Comparison of ENCODE assay signal across 8 cellular contexts in the genomic region with DNA sequence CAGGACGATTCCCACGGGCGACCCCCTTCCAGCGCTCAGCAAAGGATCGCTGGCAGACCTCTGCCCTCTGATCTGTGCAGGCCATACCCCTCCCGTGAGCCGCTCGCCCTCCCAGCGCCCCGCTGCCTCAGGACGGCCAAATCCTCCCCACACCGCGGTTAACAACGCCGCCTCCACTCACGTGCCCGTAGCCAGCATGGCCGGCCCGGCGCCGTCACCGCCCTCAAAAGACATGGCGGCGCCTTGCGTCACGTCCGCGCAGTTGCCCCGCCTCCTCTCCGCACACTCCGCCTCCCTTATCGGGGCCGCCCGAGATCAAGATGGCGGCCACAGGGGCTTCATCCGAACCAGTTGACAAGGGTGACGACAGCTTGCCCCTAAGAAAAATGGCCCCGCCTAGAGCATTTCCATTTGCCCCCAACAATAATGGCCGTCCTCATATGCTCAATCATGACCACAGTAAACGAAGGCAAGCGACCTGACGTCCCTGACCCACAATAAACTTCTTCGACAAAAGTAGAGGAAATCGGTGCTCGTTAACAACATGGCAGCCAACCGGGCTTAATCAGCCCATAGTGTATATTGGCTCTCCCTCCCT. TPM values are rescaled to one million over a fixed set of nuclear protein-coding genes. Genes with fewer than 3 reads are reported as not detected.
DNase-seq lines count a peak whose midpoint lies in the region; ATAC-seq and TF ChIP-seq lines count a peak whose summit lies in the region.

No MANE protein-coding gene starts in this region.

- peak overlapping the region; percentile 83 for H3K4me3 ChIP-seq in BJ (ENCODE audit: low read depth, low read length)
- peak overlapping the region; percentile 88 to 93 (median 89) for H3K4me3 ChIP-seq in liver (ENCODE audit: low read depth in 1 of 3, low read length in 3 of 3)

- peak; percentile 49 for ATAC-seq in GM19324 (IDR thresholded peaks at IDR 0.05; ENCODE audit: low FRiP score, unreplicated experiment)
- peak; percentile 33 for ATAC-seq in HG03457 (IDR thresholded peaks at IDR 0.05; ENCODE audit: unreplicated experiment)

- no peak overlapping the region for H3K4me3 Mint-ChIP-seq in activated CD4-positive, alpha-beta T cell treated with anti-CD3 and anti-CD28 coated beads, Interleukin-2, amount 10 ng/mL, durations not matched to agents 24 days and 14 days

- intact Hi-C loops in activated CD4-positive, alpha-beta T cell treated with anti-CD3 and anti-CD28 coated beads, Interleukin-2, amount 10 ng/mL, durations not matched to agents 24 days and 14 days (cut with micrococcal nuclease): loop anchor here (1.0 to 10.0 kb wide), 13 partner anchors 7 to 1239 kb away; a partner anchor contains a TSS

- CTCF ChIA-PET in BJ (lab: Yijun Ruan, JAX): interaction anchor here (0.8 to 1.1 kb wide), 2 partner anchors 9 to 26 kb away, joined by 3 read pairs; no protein-coding TSS in a partner anchor

- peaks cover 2 to 37% (median 23%) of the 10 kb centered on the region in 4 donors for H3K4me1 ChIP-seq in liver (ENCODE audit: control insufficient read depth in 4 of 4, insufficient read depth in 4 of 4, low read length in 3 of 4)

- DNase-seq in BJ (ENCODE audit: low read depth) (peak; percentile 91), NCI-H526 (lab: John Stamatoyannopoulos, UW) (peak; percentile 96 to 99), dedifferentiated amniotic fluid mesenchymal stem cell (ENCODE audit: extremely low spot score) (peak; percentile 98)
- DNase-seq in activated CD4-positive, alpha-beta T cell treated with anti-CD3 and anti-CD28 coated beads, Interleukin-2, amount 10 ng/mL, durations not matched to agents 24 days and 14 days: peak; percentile 100
- DNase-seq in stimulated activated CD4-positive, alpha-beta T cell treated with anti-CD3 and anti-CD28 coated beads, Interleukin-4, amount 100 ng/mL, for 24 hours: peak; percentile 97

- H3K4me1 Mint-ChIP-seq in activated CD4-positive, alpha-beta T cell treated with anti-CD3 and anti-CD28 coated beads, Interleukin-2, amount 10 ng/mL, durations not matched to agents 24 days and 14 days: peaks cover 29% of the 10 kb centered on the region

- H3K36me3 ChIP-seq in BJ (ENCODE audit: control insufficient read depth, insufficient read depth, low read length) (peaks cover 14% of the 10 kb centered on the region), liver (ENCODE audit: control insufficient read depth in 4 of 4, insufficient read depth in 3 of 4, low read depth in 1 of 4, low read length in 3 of 4) (peaks cover 9 to 19% (median 15%) of the 10 kb centered on the region in 4 donors)

- TF ChIP-seq CTCF in BJ (IDR thresholded peaks at IDR 0.05; ENCODE audit: insufficient read depth, low read depth, low read length) (no peak), liver (IDR thresholded peaks at IDR 0.05; ENCODE audit: low read depth, low read length, missing input control) (no peak)

- H3K27ac Mint-ChIP-seq in activated CD4-positive, alpha-beta T cell treated with anti-CD3 and anti-CD28 coated beads, Interleukin-2, amount 10 ng/mL, durations not matched to agents 24 days and 14 days: no peak overlapping the region

- H3K27me3 ChIP-seq in BJ (ENCODE audit: control insufficient read depth, insufficient read depth, low read length) (no peaks in the 10 kb centered on the region), liver (ENCODE audit: control insufficient read depth in 4 of 4, insufficient read depth in 4 of 4, low read length in 3 of 4) (no peaks in the 10 kb centered on the region)

- peaks cover 23% of the 10 kb centered on the region for H3K36me3 Mint-ChIP-seq in activated CD4-positive, alpha-beta T cell treated with anti-CD3 and anti-CD28 coated beads, Interleukin-2, amount 10 ng/mL, durations not matched to agents 24 days and 14 days (ENCODE audit: low read depth)

- no peaks in the 10 kb centered on the region for H3K27me3 Mint-ChIP-seq in activated CD4-positive, alpha-beta T cell treated with anti-CD3 and anti-CD28 coated beads, Interleukin-2, amount 10 ng/mL, durations not matched to agents 24 days and 14 days

- under 1% methylated on average over 46 of the region's 46 CpGs for WGBS in liver

- H3K9me3 Mint-ChIP-seq in activated CD4-positive, alpha-beta T cell treated with anti-CD3 and anti-CD28 coated beads, Interleukin-2, amount 10 ng/mL, durations not matched to agents 24 days and 14 days: no peaks in the 10 kb centered on the region

- H3K9me3 ChIP-seq in liver (ENCODE audit: control insufficient read depth in 4 of 4, low read length in 3 of 4): no peaks in the 10 kb centered on the region

- POLR2A ChIA-PET in BJ (lab: Charles Lee): interaction anchor here (0.6 to 1.2 kb wide), 5 partner anchors 11 to 200 kb away, joined by 3 to 4 read pairs (median 3); a partner anchor contains a TSS

- no peak for TF ChIP-seq RAD21 in liver (IDR thresholded peaks at IDR 0.05)

- H3K27ac ChIP-seq in liver (ENCODE audit: low read depth in 1 of 2, low read length in 2 of 2): peak overlapping the region; percentile 92 to 97

- H3K9ac ChIP-seq in liver (ENCODE audit: low read depth in 1 of 2, low read length in 2 of 2): peak overlapping the region; percentile 93 to 100

TF ChIP-seq in liver, 16 proteins besides CTCF, POLR2A, EP300 and RAD21:
- TF ChIP-seq JUND (IDR thresholded peaks at IDR 0.05): peak in 1 of 2 donors; percentile 60
- TF ChIP-seq, protein P1, sequence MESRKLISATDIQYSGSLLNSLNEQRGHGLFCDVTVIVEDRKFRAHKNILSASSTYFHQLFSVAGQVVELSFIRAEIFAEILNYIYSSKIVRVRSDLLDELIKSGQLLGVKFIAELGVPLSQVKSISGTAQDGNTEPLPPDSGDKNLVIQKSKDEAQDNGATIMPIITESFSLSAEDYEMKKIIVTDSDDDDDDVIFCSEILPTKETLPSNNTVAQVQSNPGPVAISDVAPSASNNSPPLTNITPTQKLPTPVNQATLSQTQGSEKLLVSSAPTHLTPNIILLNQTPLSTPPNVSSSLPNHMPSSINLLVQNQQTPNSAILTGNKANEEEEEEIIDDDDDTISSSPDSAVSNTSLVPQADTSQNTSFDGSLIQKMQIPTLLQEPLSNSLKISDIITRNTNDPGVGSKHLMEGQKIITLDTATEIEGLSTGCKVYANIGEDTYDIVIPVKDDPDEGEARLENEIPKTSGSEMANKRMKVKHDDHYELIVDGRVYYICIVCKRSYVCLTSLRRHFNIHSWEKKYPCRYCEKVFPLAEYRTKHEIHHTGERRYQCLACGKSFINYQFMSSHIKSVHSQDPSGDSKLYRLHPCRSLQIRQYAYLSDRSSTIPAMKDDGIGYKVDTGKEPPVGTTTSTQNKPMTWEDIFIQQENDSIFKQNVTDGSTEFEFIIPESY (IDR thresholded peaks at IDR 0.05): peak; percentile 82
- TF ChIP-seq, protein P2, sequence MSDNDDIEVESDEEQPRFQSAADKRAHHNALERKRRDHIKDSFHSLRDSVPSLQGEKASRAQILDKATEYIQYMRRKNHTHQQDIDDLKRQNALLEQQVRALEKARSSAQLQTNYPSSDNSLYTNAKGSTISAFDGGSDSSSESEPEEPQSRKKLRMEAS (IDR thresholded peaks at IDR 0.05): peak; percentile 37
- no peak for TF ChIP-seq RXRA (IDR thresholded peaks at IDR 0.05)
- TF ChIP-seq GABPA (IDR thresholded peaks at IDR 0.05 in 1 of 2, conservative IDR thresholded peaks at IDR 0.05 in 1 of 2): peak; percentile 43 to 81
- TF ChIP-seq SP1 (IDR thresholded peaks at IDR 0.05): peak; percentile 41
- TF ChIP-seq YY1 (IDR thresholded peaks at IDR 0.05): peak; percentile 99
- TF ChIP-seq HNF4A (conservative IDR thresholded peaks at IDR 0.05): no peak

RNA-seq across cellular contexts. Expression of a gene that starts 0.6 kb away (rescaled TPM):
- polyA plus RNA-seq in BJ (2011; rRNA removed) (40.5 and 42.0 TPM in 2 replicates), liver (10 to 100 TPM; 15.4 to 43.9 TPM)
- 17.5 and 21.6 TPM in 2 replicates for polyA minus RNA-seq in BJ (2011; rRNA and poly(A)+ RNA removed)
- total RNA-seq in activated CD4-positive, alpha-beta T cell treated with anti-CD3 and anti-CD28 coated beads, Interleukin-2, amount 10 ng/mL, durations not matched to agents 24 days and 14 days: 31.5 and 33.5 TPM in 2 replicates
- total RNA-seq in liver: 10 to 100 TPM in 1 of 2 donors, 1 to 10 TPM in 1; 6.8 to 10.3 TPM

RNA-seq across cellular contexts. Expression of a gene that starts 1.0 kb away (rescaled TPM):
- polyA plus RNA-seq in BJ (2011; rRNA removed) (17.6 and 26.7 TPM in 2 replicates), liver (10 to 100 TPM; 19.5 to 27.9 TPM)
- 20.6 and 23.7 TPM in 2 replicates for polyA minus RNA-seq in BJ (2011; rRNA and poly(A)+ RNA removed)
- 36.5 and 36.8 TPM in 2 replicates for total RNA-seq in activated CD4-positive, alpha-beta T cell treated with anti-CD3 and anti-CD28 coated beads, Interleukin-2, amount 10 ng/mL, durations not matched to agents 24 days and 14 days
- total RNA-seq in liver: 10 to 100 TPM; 11.3 to 14.9 TPM

RNA-seq across cellular contexts. Expression of a gene that starts 9.1 kb away (rescaled TPM):
- polyA plus RNA-seq in BJ (2011; rRNA removed): 14.6 and 28.9 TPM in 2 replicates
- polyA minus RNA-seq in BJ (2011; rRNA and poly(A)+ RNA removed): 14.1 and 19.1 TPM in 2 replicates
- 123 and 124 TPM in 2 replicates for total RNA-seq in activated CD4-positive, alpha-beta T cell treated with anti-CD3 and anti-CD28 coated beads, Interleukin-2, amount 10 ng/mL, durations not matched to agents 24 days and 14 days
- total RNA-seq in liver: 10 to 100 TPM; 17.3 to 30.9 TPM
- 10 to 100 TPM; 18.5 to 21.1 TPM for polyA plus RNA-seq in liver

RNA-seq across cellular contexts. Expression of a gene that starts 20.2 kb away (rescaled TPM):
- 0.12 and 0.32 TPM in 2 replicates for polyA plus RNA-seq in BJ (2011; rRNA removed)
- not detected in 2 replicates for polyA minus RNA-seq in BJ (2011; rRNA and poly(A)+ RNA removed)
- total RNA-seq in activated CD4-positive, alpha-beta T cell treated with anti-CD3 and anti-CD28 coated beads, Interleukin-2, amount 10 ng/mL, durations not matched to agents 24 days and 14 days: 40.4 and 41.4 TPM in 2 replicates
- total RNA-seq in liver: under 1 TPM; 0.08 to 0.75 TPM
- under 1 TPM; 0.17 to 0.30 TPM for polyA plus RNA-seq in liver

RNA-seq across cellular contexts. Expression of a gene that starts 25.6 kb away (rescaled TPM):
- polyA plus RNA-seq in BJ (2011; rRNA removed): 30.7 and 67.6 TPM in 2 replicates
- 72.9 and 94.6 TPM in 2 replicates for polyA minus RNA-seq in BJ (2011; rRNA and poly(A)+ RNA removed)
- total RNA-seq in activated CD4-positive, alpha-beta T cell treated with anti-CD3 and anti-CD28 coated beads, Interleukin-2, amount 10 ng/mL, durations not matched to agents 24 days and 14 days: 121 and 124 TPM in 2 replicates
- 10 to 100 TPM; 38.0 to 40.7 TPM for total RNA-seq in liver
- 10 to 100 TPM; 41.9 to 52.3 TPM for polyA plus RNA-seq in liver

Comparison
In these comparisons a context has a peak if more than half of its experiments do, and no peak if none do; other contexts are left out.
1. Peak in every context shown above with its lines: DNase-seq, ATAC-seq, H3K4me3 ChIP-seq and H3K27ac ChIP-seq.